8 cellular contexts compared by ENCODE assay signal in the genomic region with DNA sequence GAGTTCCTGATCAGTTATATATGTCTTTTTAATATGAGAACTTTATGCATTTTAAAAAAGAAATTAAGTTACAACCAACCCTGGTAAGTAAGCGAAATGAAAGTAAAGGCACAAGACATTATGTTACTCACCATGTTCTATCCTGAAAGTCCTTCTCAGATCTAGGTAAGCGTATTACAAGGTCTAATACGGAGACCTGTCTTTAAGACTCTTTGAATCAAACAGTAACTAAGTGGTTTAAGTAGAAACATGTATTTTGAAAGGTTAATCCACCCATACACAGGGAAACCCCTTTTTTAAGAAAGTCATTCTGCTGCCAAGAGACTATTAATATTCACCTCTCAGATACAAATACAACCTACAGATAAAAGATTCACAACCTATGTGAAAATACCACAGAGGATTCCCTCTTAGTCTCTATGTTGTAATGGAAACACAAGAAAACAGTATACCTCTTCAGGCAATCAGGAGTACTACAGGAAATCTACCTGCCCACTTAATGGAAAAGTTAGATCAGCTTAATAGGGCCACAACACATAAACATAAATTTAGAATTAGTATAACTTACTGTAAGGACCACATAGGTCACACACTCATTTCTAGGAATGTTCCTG.
A peak's percentile ranks its signal among the peaks of the same experiment; 100 is the strongest.
DNase-seq lines count a peak whose midpoint lies in the region; ATAC-seq and TF ChIP-seq lines count a peak whose summit lies in the region.

No MANE protein-coding gene starts in this region.

- ATAC-seq in GM18505 (IDR thresholded peaks at IDR 0.05; ENCODE audit: unreplicated experiment) (peak; percentile 79), GM21423 (IDR thresholded peaks at IDR 0.05; ENCODE audit: unreplicated experiment) (peak; percentile 87), HG03354 (IDR thresholded peaks at IDR 0.05; ENCODE audit: poor library complexity, severe bottlenecking, unreplicated experiment) (peak; percentile 89)

- no peak overlapping the region for H3K4me3 ChIP-seq in epithelial cell of proximal tubule (ENCODE audit: low read depth, low read length)

- DNase-seq in epithelial cell of proximal tubule (ENCODE audit: low read depth), result no peak
- no peak for DNase-seq in activated effector memory CD4-positive, alpha-beta T cell treated with Interleukin-2 at 50 U/mL for 16 hours
- no peak for DNase-seq in activated CD8-positive, alpha-beta memory T cell treated with anti-CD3 and anti-CD28 coated beads, Interleukin-2, amount 50 U/mL, for 48 hours
- DNase-seq in NCI-H1105 treated with DMSO at 0.1 percent for 48 hours (lab: John Stamatoyannopoulos, UW), result no peak
- DNase-seq in CD1c-positive myeloid dendritic cell (ENCODE audit: extremely low spot score), result no peak

- TF ChIP-seq CTCF in epithelial cell of proximal tubule (conservative IDR thresholded peaks at IDR 0.05; ENCODE audit: low read depth, low read length), result peak; percentile 24

- TF ChIP-seq POLR2A in GM18505 (IDR thresholded peaks at IDR 0.05; ENCODE audit: borderline replicate concordance, extremely low read depth, insufficient read depth, insufficient read length), result no peak
